Comparison of ENCODE assay signal across 1 cellular context in the genomic region with DNA sequence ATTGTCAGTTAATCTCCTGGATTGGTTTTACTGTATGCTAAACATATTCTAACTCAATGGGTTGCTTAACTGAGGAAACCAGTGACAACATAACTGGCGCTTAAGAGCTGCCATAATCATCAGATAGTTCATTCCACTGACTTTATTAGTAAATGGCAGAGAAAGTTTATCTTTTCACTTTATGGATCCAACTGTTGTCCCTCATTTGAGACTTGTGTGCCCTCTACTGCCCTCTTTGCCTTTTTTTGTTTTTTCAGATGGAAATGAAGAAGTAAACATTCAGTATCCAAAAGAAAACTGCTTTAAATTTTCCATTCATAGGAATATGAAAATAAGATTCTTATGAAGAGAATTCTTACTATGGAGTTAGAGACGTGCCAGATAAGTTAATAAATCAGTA.
TF ChIP-seq lines count a peak whose summit lies in the region.

No MANE protein-coding gene starts in this region.

TF ChIP-seq in A549, 52 proteins besides CTCF, POLR2A, EP300 and RAD21 (continued from another document):
- TF ChIP-seq, protein P1, sequence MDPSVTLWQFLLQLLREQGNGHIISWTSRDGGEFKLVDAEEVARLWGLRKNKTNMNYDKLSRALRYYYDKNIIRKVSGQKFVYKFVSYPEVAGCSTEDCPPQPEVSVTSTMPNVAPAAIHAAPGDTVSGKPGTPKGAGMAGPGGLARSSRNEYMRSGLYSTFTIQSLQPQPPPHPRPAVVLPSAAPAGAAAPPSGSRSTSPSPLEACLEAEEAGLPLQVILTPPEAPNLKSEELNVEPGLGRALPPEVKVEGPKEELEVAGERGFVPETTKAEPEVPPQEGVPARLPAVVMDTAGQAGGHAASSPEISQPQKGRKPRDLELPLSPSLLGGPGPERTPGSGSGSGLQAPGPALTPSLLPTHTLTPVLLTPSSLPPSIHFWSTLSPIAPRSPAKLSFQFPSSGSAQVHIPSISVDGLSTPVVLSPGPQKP (IDR thresholded peaks at IDR 0.05; ENCODE audit: low read depth, low read length): no peak
- no peak for TF ChIP-seq RFX5 (IDR thresholded peaks at IDR 0.05)
- TF ChIP-seq EHMT2 (IDR thresholded peaks at IDR 0.05; ENCODE audit: low read depth): no peak
TF ChIP-seq in A549: peak in this region for 0.
